In genomic region chr17:48011405-48012150, GRCh38 we compare ENCODE assay signal across 1 cellular context.
TF ChIP-seq lines count a peak whose summit lies in the region.

No MANE protein-coding gene starts in this region.

TF ChIP-seq in K562, 482 proteins besides CTCF, POLR2A, EP300 and RAD21 (continued from another document):
- TF ChIP-seq CLOCK (CRISPR knock-in tag; IDR thresholded peaks at IDR 0.05; ENCODE audit: borderline replicate concordance) (no peak), E2F6 (IDR thresholded peaks at IDR 0.05; ENCODE audit: borderline replicate concordance in 1 of 2, extremely low read depth in 1 of 2, insufficient read depth in 1 of 2, insufficient read length in 1 of 2, low read depth in 1 of 2, low read length in 1 of 2, poor library complexity in 1 of 2, severe bottlenecking in 1 of 2) (peak; percentile 22 to 23), MCM7 (IDR thresholded peaks at IDR 0.05) (0 out of 4 replicates have a peak, but pooled peaks of 1 of the 2 experiments have one; percentile 28), ZNF639 (CRISPR knock-in tag; conservative IDR thresholded peaks at IDR 0.05 in 1 of 2, IDR thresholded peaks at IDR 0.05 in 1 of 2) (0 out of 4 replicates have a peak, but pooled peaks of 1 of the 2 experiments have one; percentile 27), ZNF696 (CRISPR knock-in tag; conservative IDR thresholded peaks at IDR 0.05) (no peak), LEF1 (IDR thresholded peaks at IDR 0.05) (peak; percentile 72; the same call in 1 of the 2 replicates), NFRKB (IDR thresholded peaks at IDR 0.05; ENCODE audit: low read depth) (peak; percentile 49; the same call in 1 of the 2 replicates), ZBTB2 (IDR thresholded peaks at IDR 0.05) (peak; percentile 72; the same call in 1 of the 2 replicates), ZNF12 (CRISPR knock-in tag; IDR thresholded peaks at IDR 0.05) (no peak), ERF (CRISPR knock-in tag; IDR thresholded peaks at IDR 0.05) (no peak), TRIM25 (IDR thresholded peaks at IDR 0.05; ENCODE audit: borderline replicate concordance) (0 out of 2 replicates have a peak, but pooled peaks have one; percentile 31), MECOM (CRISPR knock-in tag; IDR thresholded peaks at IDR 0.05) (peak; percentile 56; the same call in 1 of the 2 replicates), ZNF197 (CRISPR knock-in tag; IDR thresholded peaks at IDR 0.05; ENCODE audit: low read depth) (no peak), TOE1 (IDR thresholded peaks at IDR 0.05; ENCODE audit: borderline replicate concordance) (0 out of 2 replicates have a peak, but pooled peaks have one; percentile 37), TOE1 (CRISPR knock-in tag; IDR thresholded peaks at IDR 0.05; ENCODE audit: borderline replicate concordance, low read depth) (no peak), NR4A1 (CRISPR knock-in tag; IDR thresholded peaks at IDR 0.05) (no peak), NR4A1 (tag; IDR thresholded peaks at IDR 0.05) (no peak), KLF13 (tag; IDR thresholded peaks at IDR 0.05; ENCODE audit: borderline replicate concordance, low read depth) (no peak), HBP1 (CRISPR knock-in tag; IDR thresholded peaks at IDR 0.05) (0 out of 2 replicates have a peak, but pooled peaks have one; percentile 79), CREB3 (tag; conservative IDR thresholded peaks at IDR 0.05; ENCODE audit: low read depth) (0 out of 2 replicates have a peak, but pooled peaks have one; percentile 23), ELK3 (CRISPR knock-in tag; IDR thresholded peaks at IDR 0.05) (no peak), RBM25 (IDR thresholded peaks at IDR 0.05; ENCODE audit: low read depth, low read length, severe bottlenecking) (no peak), ATF1 (CRISPR knock-in tag; IDR thresholded peaks at IDR 0.05) (no peak), ATF1 (tag; IDR thresholded peaks at IDR 0.05) (0 out of 2 replicates have a peak, but pooled peaks have one; percentile 29), TCF7 (IDR thresholded peaks at IDR 0.05; ENCODE audit: borderline replicate concordance) (no peak)
